Comparison of ENCODE assay signal across 11 cellular contexts in the genomic region with DNA sequence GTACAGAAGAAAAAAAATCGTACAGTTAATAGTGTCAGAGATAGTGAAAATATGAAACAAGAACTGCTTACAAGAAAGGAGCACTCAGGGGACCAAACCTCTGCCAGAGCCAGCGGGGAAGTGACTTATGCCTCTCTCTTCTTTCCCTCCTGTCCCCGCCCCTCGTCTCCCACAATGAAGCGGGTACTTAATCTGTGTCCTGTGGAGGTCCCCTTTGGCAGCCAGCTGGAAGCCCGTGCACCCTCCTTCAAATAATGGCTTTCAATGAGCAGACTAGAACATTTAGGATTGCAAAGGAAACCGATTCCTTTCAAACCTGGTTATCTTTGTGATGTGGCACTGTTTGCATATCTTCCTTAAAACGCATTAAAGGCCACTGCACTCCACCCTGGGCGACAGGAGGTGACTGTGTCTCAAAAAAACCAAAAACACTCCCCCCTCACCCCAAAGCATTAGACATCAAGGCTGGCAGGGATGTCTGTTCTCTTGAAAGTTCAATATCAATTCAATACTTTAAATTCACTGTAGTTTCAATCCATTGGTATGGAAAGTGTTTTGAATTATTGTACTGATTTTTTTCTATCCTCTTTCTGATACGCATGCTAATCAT. TPM values are rescaled to one million over a fixed set of nuclear protein-coding genes. Genes with fewer than 3 reads are reported as not detected.
DNase-seq lines count a peak whose midpoint lies in the region; ATAC-seq and TF ChIP-seq lines count a peak whose summit lies in the region.
"Not testable (repeated sequence)": the region's sequence is repeated elsewhere in the genome, so short reads cannot be mapped to it uniquely, and the experiment has no call there.
"Had no signal": no experiment of that assay in that cellular context is flagged by ENCODE, and none has a peak within 500 bp of the region (broad histone marks: within the 10 kb centered on the region; RNA-seq: fewer than 3 reads in every experiment).

No MANE protein-coding gene starts in this region.

- H3K14ac ChIP-seq in trophoblast cell (ENCODE audit: low read length), result not testable (repeated sequence)

- not testable (repeated sequence) for TF ChIP-seq POLR2A in body of pancreas (IDR thresholded peaks at IDR 0.05); suprapubic skin (IDR thresholded peaks at IDR 0.05)

- peak overlapping the region; percentile 22 for H3K4me2 ChIP-seq in KMS-11
- not testable (repeated sequence) for H3K4me2 ChIP-seq in trophoblast cell (ENCODE audit: low read length)

- H2BK12ac ChIP-seq in trophoblast cell (ENCODE audit: low read length), result not testable (repeated sequence)

- not testable (repeated sequence) for H3K79me1 ChIP-seq in trophoblast cell (ENCODE audit: low read length)

- not testable (repeated sequence) for H3K27me3 ChIP-seq in KMS-11 (ENCODE audit: insufficient read depth, low read depth); body of pancreas; iPS-18a (ENCODE audit: control insufficient read depth, insufficient read depth, low read length); trophoblast cell (ENCODE audit: insufficient read depth, low read length); suprapubic skin

- H3K18ac ChIP-seq in trophoblast cell (ENCODE audit: low read length), result not testable (repeated sequence)

- peak overlapping the region; percentile 33 for H2BK120ac ChIP-seq in trophoblast cell (ENCODE audit: insufficient read depth, low read length, poor library complexity)

- not testable (repeated sequence) for H3K9me3 Mint-ChIP-seq in CD14-positive monocyte; activated T-cell treated with anti-CD3 and anti-CD28 coated beads, Interleukin-2, amount 50 U/mL, for 4 hours

- H3K4me3 Mint-ChIP-seq in CD14-positive monocyte, result peak overlapping the region; percentile 42 to 65
- H3K4me3 Mint-ChIP-seq in activated T-cell treated with anti-CD3 and anti-CD28 coated beads, Interleukin-2, amount 50 U/mL, for 4 hours, result peak overlapping the region; percentile 90

- H3K9me3 ChIP-seq in body of pancreas; iPS-18a (ENCODE audit: control insufficient read depth, low read depth, low read length); trophoblast cell (ENCODE audit: insufficient read depth, low read depth, low read length); suprapubic skin: not testable (repeated sequence)

- intact Hi-C loops in CD14-positive monocyte (cut with micrococcal nuclease); body of pancreas (cut with DNase I): not testable (repeated sequence)

- not testable (repeated sequence) for H4K20me1 ChIP-seq in KMS-11 (ENCODE audit: insufficient read depth)

- H2BK5ac ChIP-seq in trophoblast cell (ENCODE audit: low read depth, low read length, poor library complexity), result not testable (repeated sequence)

- H4K91ac ChIP-seq in trophoblast cell (ENCODE audit: low read depth, low read length), result not testable (repeated sequence)

- not testable (repeated sequence) for TF ChIP-seq EP300 in suprapubic skin (IDR thresholded peaks at IDR 0.05)

- H4K8ac ChIP-seq in trophoblast cell (ENCODE audit: low read depth, low read length), result not testable (repeated sequence)

- WGBS in body of pancreas, 2 donors, result 18 to 43% methylated on average over 4 of the region's 10 CpGs
- WGBS in trophoblast cell (ENCODE audit: extremely low coverage, insufficient coverage, insufficient read length), result no CpG with 5 or more reads among the region's 10 CpGs
- WGBS in suprapubic skin, result 53% methylated on average over 4 of the region's 10 CpGs

- TF ChIP-seq CTCF in CD14-positive monocyte (IDR thresholded peaks at IDR 0.05); KMS-11 (conservative IDR thresholded peaks at IDR 0.05; ENCODE audit: low read depth, low read length); body of pancreas (IDR thresholded peaks at IDR 0.05); suprapubic skin (IDR thresholded peaks at IDR 0.05): not testable (repeated sequence)

- H3K27me3 Mint-ChIP-seq in CD14-positive monocyte (ENCODE audit: low read depth in 3 of 3); activated T-cell treated with anti-CD3 and anti-CD28 coated beads, Interleukin-2, amount 50 U/mL, for 4 hours (ENCODE audit: low read depth): not testable (repeated sequence)

- peak overlapping the region; percentile 99 to 100 (median 100) for H3K27ac Mint-ChIP-seq in CD14-positive monocyte

- not testable (repeated sequence) for H4K12ac ChIP-seq in trophoblast cell (ENCODE audit: low read depth, low read length)

- H3K4me3 ChIP-seq in KMS-11 (IDR thresholded peaks at IDR 0.05; ENCODE audit: insufficient read depth, low read depth, low read length) (peak overlapping the region; percentile 76), iPS-18a (ENCODE audit: low read length) (peak overlapping the region; percentile 61)
- H3K4me3 ChIP-seq in body of pancreas; trophoblast cell (ENCODE audit: low read depth, low read length); suprapubic skin: not testable (repeated sequence)

- not testable (repeated sequence) for H3K23ac ChIP-seq in trophoblast cell (ENCODE audit: low read length)

- peak overlapping the region; percentile 93; the same call in 1 of the 2 replicates for H3K27ac ChIP-seq in KMS-11
- H3K27ac ChIP-seq in body of pancreas, result peak overlapping the region; percentile 32 to 94 (median 93)
- not testable (repeated sequence) for H3K27ac ChIP-seq in iPS-18a (ENCODE audit: low read length); trophoblast cell (ENCODE audit: low read depth, low read length)
- peak overlapping the region; percentile 29 for H3K27ac ChIP-seq in suprapubic skin

- not testable (repeated sequence) for H2AK5ac ChIP-seq in trophoblast cell (ENCODE audit: low read length)

- not testable (repeated sequence) for H3K79me2 ChIP-seq in KMS-11 (ENCODE audit: insufficient read depth, low read depth); trophoblast cell (ENCODE audit: control insufficient read depth, insufficient read depth, low read length, poor library complexity)

- ATAC-seq in activated T-cell treated with anti-CD3 and anti-CD28 coated beads, Interleukin-2, amount 50 U/mL, for 4 hours; body of pancreas: not testable (repeated sequence)

- H3K36me3 Mint-ChIP-seq in CD14-positive monocyte; activated T-cell treated with anti-CD3 and anti-CD28 coated beads, Interleukin-2, amount 50 U/mL, for 4 hours (ENCODE audit: insufficient read depth): not testable (repeated sequence)

- H2AFZ ChIP-seq in KMS-11 (ENCODE audit: low read depth), result peak overlapping the region; percentile 84; the same call in 1 of the 2 replicates
- H2AFZ ChIP-seq in trophoblast cell (ENCODE audit: insufficient read depth, low read length, poor library complexity), result not testable (repeated sequence)

- H3K4me1 Mint-ChIP-seq in CD14-positive monocyte, result peaks cover 24% of the 10 kb centered on the region
- H3K4me1 Mint-ChIP-seq in activated T-cell treated with anti-CD3 and anti-CD28 coated beads, Interleukin-2, amount 50 U/mL, for 4 hours (ENCODE audit: low read depth), result peaks cover 31% of the 10 kb centered on the region

- H3K4ac ChIP-seq in trophoblast cell (ENCODE audit: low read depth, low read length), result not testable (repeated sequence)

- H3K36me3 ChIP-seq in KMS-11 (ENCODE audit: insufficient read depth); body of pancreas (replicated peaks in 1 of 2; ENCODE audit: insufficient read depth in 1 of 2, low read depth in 2 of 2); iPS-18a (ENCODE audit: control insufficient read depth, low read depth, low read length); trophoblast cell (ENCODE audit: control insufficient read depth in 1 of 2, insufficient read depth in 2 of 2, low read length in 2 of 2); suprapubic skin: not testable (repeated sequence)

- not testable (repeated sequence) for DNase-seq in CD14-positive monocyte (ENCODE audit: low spot score); body of pancreas; trophoblast cell; suprapubic skin (ENCODE audit: low spot score in 2 of 2)
- DNase-seq in T-helper 22 cell (ENCODE audit: low read depth), result peak; percentile 42
- DNase-seq in activated T-cell treated with anti-CD3 and anti-CD28 coated beads, Interleukin-2, amount 50 U/mL, for 4 hours, result peak; percentile 12

- peak overlapping the region; percentile 92; the same call in 1 of the 2 replicates for H3K9ac ChIP-seq in KMS-11
- not testable (repeated sequence) for H3K9ac ChIP-seq in iPS-18a (ENCODE audit: low read length); trophoblast cell (ENCODE audit: low read length)

- peaks cover 15% of the 10 kb centered on the region for H3K4me1 ChIP-seq in KMS-11 (ENCODE audit: low read depth, poor library complexity, severe bottlenecking)
- not testable (repeated sequence) for H3K4me1 ChIP-seq in body of pancreas; iPS-18a (ENCODE audit: control insufficient read depth, low read depth, low read length); trophoblast cell (ENCODE audit: control insufficient read depth in 1 of 2, insufficient read depth in 2 of 2, low read length in 2 of 2); suprapubic skin

RNA-seq across cellular contexts. Expression of a gene that starts 51.7 kb away (rescaled TPM):
- not detected for polyA plus RNA-seq in CD14-positive monocyte
- total RNA-seq in activated T-cell treated with anti-CD3 and anti-CD28 coated beads, Interleukin-2, amount 50 U/mL, for 4 hours, result under 1 TPM in 1 of 3 donors, not detected in 2; 0.40 TPM
- total RNA-seq in body of pancreas (not detected), suprapubic skin (not detected)
- polyA plus RNA-seq in trophoblast cell (2013), result not detected in 2 replicates
- total RNA-seq: mammary epithelial cell, omental fat pad, urinary bladder had no signal
- polyA plus RNA-seq: mammary epithelial cell, urinary bladder had no signal
